Comparison of ENCODE assay signal across 8 cellular contexts in genomic region chr22:36977947-36978660, GRCh38. TPM values are rescaled to one million over a fixed set of nuclear protein-coding genes. Genes with fewer than 3 reads are reported as not detected.
DNase-seq lines count a peak whose midpoint lies in the region; ATAC-seq and TF ChIP-seq lines count a peak whose summit lies in the region.

No MANE protein-coding gene starts in this region.

- no peak for TF ChIP-seq POLR2A in uterus (IDR thresholded peaks at IDR 0.05)

- no peaks in the 10 kb centered on the region for H3K9me3 Mint-ChIP-seq in T-helper 1 cell treated with Interleukin-12 subunit alpha and Interleukin-12 subunit beta and Interleukin-4 antibody, amounts not matched to agents 30 μg/mL and 1 μg/mL, for 36 hours

- DNase-seq in DMS114 treated with DMSO at 0.1 percent for 48 hours (lab: John Stamatoyannopoulos, UW; ENCODE audit: unreplicated experiment) (peak; percentile 80), HFF-Myc (ENCODE audit: extremely low read depth, low read depth) (peak; percentile 56), NCI-H1694 treated with DMSO at 0.1 percent for 48 hours (lab: John Stamatoyannopoulos, UW) (peak; percentile 63), amniotic stem cell (lab: John Stamatoyannopoulos, UW) (peak; percentile 70), right cardiac atrium (peak; percentile 92 to 96 (median 95)), putamen (ENCODE audit: low spot score) (peak; percentile 85), uterus (peak; percentile 90 to 91)

- H3K4me1 ChIP-seq in right cardiac atrium (ENCODE audit: control insufficient read depth, insufficient read depth, low read length) (no peaks in the 10 kb centered on the region), uterus (no peaks in the 10 kb centered on the region)

- peaks cover 9% of the 10 kb centered on the region for H3K27me3 Mint-ChIP-seq in T-helper 1 cell treated with Interleukin-12 subunit alpha and Interleukin-12 subunit beta and Interleukin-4 antibody, amounts not matched to agents 30 μg/mL and 1 μg/mL, for 36 hours (ENCODE audit: low read depth)

- intact Hi-C loops in right cardiac atrium (cut with DNase I) (loop anchor here in 3 of 4 donors (5.0 to 10.0 kb wide), 4 partner anchors 103 to 196 kb away; partner anchors contain the start of gene NCF4 (in 1 of the 3)), uterus (cut with DNase I; ENCODE audit: low total_unique reads) (loop anchor here (10.0 kb wide), 1 partner anchor 193 kb away; no protein-coding TSS in a partner anchor)

- no peaks in the 10 kb centered on the region for H3K27me3 ChIP-seq in right cardiac atrium (ENCODE audit: control insufficient read depth, insufficient read depth)
- no peaks in the 10 kb centered on the region for H3K27me3 ChIP-seq in uterus

- H3K9me3 ChIP-seq in right cardiac atrium (ENCODE audit: control insufficient read depth, low read length) (no peaks in the 10 kb centered on the region), uterus (no peaks in the 10 kb centered on the region)

- H3K27ac Mint-ChIP-seq in T-helper 1 cell treated with Interleukin-12 subunit alpha and Interleukin-12 subunit beta and Interleukin-4 antibody, amounts not matched to agents 30 μg/mL and 1 μg/mL, for 36 hours, result peak overlapping the region; percentile 87

- peaks cover 9% of the 10 kb centered on the region for H3K4me1 Mint-ChIP-seq in T-helper 1 cell treated with Interleukin-12 subunit alpha and Interleukin-12 subunit beta and Interleukin-4 antibody, amounts not matched to agents 30 μg/mL and 1 μg/mL, for 36 hours (ENCODE audit: low read depth)

- 15% methylated on average over 18 of the region's 18 CpGs for WGBS in right cardiac atrium

- H3K36me3 Mint-ChIP-seq in T-helper 1 cell treated with Interleukin-12 subunit alpha and Interleukin-12 subunit beta and Interleukin-4 antibody, amounts not matched to agents 30 μg/mL and 1 μg/mL, for 36 hours (ENCODE audit: low read depth), result no peaks in the 10 kb centered on the region

- peak overlapping the region; percentile 86 for H3K4me3 Mint-ChIP-seq in T-helper 1 cell treated with Interleukin-12 subunit alpha and Interleukin-12 subunit beta and Interleukin-4 antibody, amounts not matched to agents 30 μg/mL and 1 μg/mL, for 36 hours

- H3K4me3 ChIP-seq in HFF-Myc (replicated peaks; ENCODE audit: low read depth, low read length) (peak overlapping the region; percentile 37), right cardiac atrium (ENCODE audit: low read length) (peak overlapping the region; percentile 39), uterus (peak overlapping the region; percentile 25 to 34)

- ATAC-seq in right cardiac atrium, result peak; percentile 96 to 97

- H3K27ac ChIP-seq in right cardiac atrium (ENCODE audit: low read length) (no peak overlapping the region), uterus (peak overlapping the region in 1 of 2 donors; percentile 48)

- H3K36me3 ChIP-seq in uterus, result no peaks in the 10 kb centered on the region

- peak; percentile 88 for TF ChIP-seq CTCF in HFF-Myc (IDR thresholded peaks at IDR 0.05; ENCODE audit: low read depth, low read length, missing control alignments)
- peak; percentile 89 to 98 (median 95) for TF ChIP-seq CTCF in uterus (IDR thresholded peaks at IDR 0.05)

RNA-seq across cellular contexts. Expression of gene TST, which starts 41.1 kb away (rescaled TPM):
- total RNA-seq in right cardiac atrium (10 to 100 TPM; 31.7 to 53.6 (median 36.6) TPM), uterus (10 to 100 TPM; 19.6 to 36.8 (median 25.1) TPM)
- 67.9 TPM for polyA plus RNA-seq in right cardiac atrium

RNA-seq across cellular contexts. Expression of gene MPST, which starts 41.4 kb away (rescaled TPM):
- total RNA-seq in right cardiac atrium (10 to 100 TPM; 49.6 to 65.7 (median 54.2) TPM), uterus (100 to 1,000 TPM in 2 of 4 donors, 10 to 100 TPM in 2; 37.1 to 152 (median 84.1) TPM)
- polyA plus RNA-seq in right cardiac atrium, result 93.0 TPM
